Comparison of ENCODE assay signal across 1 cellular context in genomic region chr16:49350265-49351103, GRCh38.
TF ChIP-seq lines count a peak whose summit lies in the region.

No MANE protein-coding gene starts in this region.

TF ChIP-seq in HepG2, 621 proteins besides CTCF, POLR2A, EP300 and RAD21 (continued from another document):
- TF ChIP-seq RERE (CRISPR knock-in tag; IDR thresholded peaks at IDR 0.05; ENCODE audit: low read depth): no peak
- no peak for TF ChIP-seq ZNF770 (CRISPR knock-in tag; IDR thresholded peaks at IDR 0.05)
- TF ChIP-seq MEF2D (CRISPR knock-in tag; IDR thresholded peaks at IDR 0.05): no peak
- no peak for TF ChIP-seq KLF13 (CRISPR knock-in tag; IDR thresholded peaks at IDR 0.05)
- no peak for TF ChIP-seq TRAFD1 (CRISPR knock-in tag; IDR thresholded peaks at IDR 0.05; ENCODE audit: borderline replicate concordance)
- TF ChIP-seq NFE2L2 (IDR thresholded peaks at IDR 0.05; ENCODE audit: low read length): no peak
- TF ChIP-seq RXRA (CRISPR knock-in tag; IDR thresholded peaks at IDR 0.05): 0 out of 2 replicates have a peak, but pooled peaks have one; percentile 15
- TF ChIP-seq, protein P1, sequence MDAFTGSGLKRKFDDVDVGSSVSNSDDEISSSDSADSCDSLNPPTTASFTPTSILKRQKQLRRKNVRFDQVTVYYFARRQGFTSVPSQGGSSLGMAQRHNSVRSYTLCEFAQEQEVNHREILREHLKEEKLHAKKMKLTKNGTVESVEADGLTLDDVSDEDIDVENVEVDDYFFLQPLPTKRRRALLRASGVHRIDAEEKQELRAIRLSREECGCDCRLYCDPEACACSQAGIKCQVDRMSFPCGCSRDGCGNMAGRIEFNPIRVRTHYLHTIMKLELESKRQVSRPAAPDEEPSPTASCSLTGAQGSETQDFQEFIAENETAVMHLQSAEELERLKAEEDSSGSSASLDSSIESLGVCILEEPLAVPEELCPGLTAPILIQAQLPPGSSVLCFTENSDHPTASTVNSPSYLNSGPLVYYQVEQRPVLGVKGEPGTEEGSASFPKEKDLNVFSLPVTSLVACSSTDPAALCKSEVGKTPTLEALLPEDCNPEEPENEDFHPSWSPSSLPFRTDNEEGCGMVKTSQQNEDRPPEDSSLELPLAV (CRISPR knock-in tag; conservative IDR thresholded peaks at IDR 0.05; ENCODE audit: low read depth): no peak
- peak; percentile 70 for TF ChIP-seq SMC3 (IDR thresholded peaks at IDR 0.05; ENCODE audit: low read length)
- no peak for TF ChIP-seq ATF7-NPFF (CRISPR knock-in tag; IDR thresholded peaks at IDR 0.05; ENCODE audit: low read depth)
- peak; percentile 10; the same call in 1 of the 2 replicates for TF ChIP-seq FOSL2 (CRISPR knock-in tag; IDR thresholded peaks at IDR 0.05)
- peak; percentile 62; the same call in 1 of the 2 replicates for TF ChIP-seq KDM2A (CRISPR knock-in tag; IDR thresholded peaks at IDR 0.05; ENCODE audit: borderline replicate concordance, low read depth)
- TF ChIP-seq MED8 (CRISPR knock-in tag; IDR thresholded peaks at IDR 0.05; ENCODE audit: insufficient replicate concordance): no peak
- TF ChIP-seq RFX1 (IDR thresholded peaks at IDR 0.05): no peak
- no peak for TF ChIP-seq ZBED4 (CRISPR knock-in tag; IDR thresholded peaks at IDR 0.05; ENCODE audit: borderline replicate concordance)
- TF ChIP-seq TGIF2 (CRISPR knock-in tag; IDR thresholded peaks at IDR 0.05): 0 out of 2 replicates have a peak, but pooled peaks have one; percentile 33
- no peak for TF ChIP-seq ZBTB1 (CRISPR knock-in tag; IDR thresholded peaks at IDR 0.05; ENCODE audit: borderline replicate concordance)
- TF ChIP-seq ZNF263 (CRISPR knock-in tag; IDR thresholded peaks at IDR 0.05): peak; percentile 100
- TF ChIP-seq NR2F2 (IDR thresholded peaks at IDR 0.05; ENCODE audit: borderline replicate concordance, low read depth): no peak
- 0 out of 2 replicates have a peak, but pooled peaks have one; percentile 56 for TF ChIP-seq SMAD1 (CRISPR knock-in tag; IDR thresholded peaks at IDR 0.05; ENCODE audit: borderline replicate concordance, low read depth)
- TF ChIP-seq HBP1 (CRISPR knock-in tag; IDR thresholded peaks at IDR 0.05; ENCODE audit: low read depth): 0 out of 2 replicates have a peak, but pooled peaks have one; percentile 43
- peak; percentile 78 for TF ChIP-seq ZNF282 (IDR thresholded peaks at IDR 0.05; ENCODE audit: partially characterized antibody)
- TF ChIP-seq, protein P2, sequence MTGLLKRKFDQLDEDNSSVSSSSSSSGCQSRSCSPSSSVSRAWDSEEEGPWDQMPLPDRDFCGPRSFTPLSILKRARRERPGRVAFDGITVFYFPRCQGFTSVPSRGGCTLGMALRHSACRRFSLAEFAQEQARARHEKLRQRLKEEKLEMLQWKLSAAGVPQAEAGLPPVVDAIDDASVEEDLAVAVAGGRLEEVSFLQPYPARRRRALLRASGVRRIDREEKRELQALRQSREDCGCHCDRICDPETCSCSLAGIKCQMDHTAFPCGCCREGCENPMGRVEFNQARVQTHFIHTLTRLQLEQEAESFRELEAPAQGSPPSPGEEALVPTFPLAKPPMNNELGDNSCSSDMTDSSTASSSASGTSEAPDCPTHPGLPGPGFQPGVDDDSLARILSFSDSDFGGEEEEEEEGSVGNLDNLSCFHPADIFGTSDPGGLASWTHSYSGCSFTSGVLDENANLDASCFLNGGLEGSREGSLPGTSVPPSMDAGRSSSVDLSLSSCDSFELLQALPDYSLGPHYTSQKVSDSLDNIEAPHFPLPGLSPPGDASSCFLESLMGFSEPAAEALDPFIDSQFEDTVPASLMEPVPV (CRISPR knock-in tag; IDR thresholded peaks at IDR 0.05): no peak
- TF ChIP-seq RNF2 (conservative IDR thresholded peaks at IDR 0.05; ENCODE audit: low read depth): no peak
- TF ChIP-seq SNAPC2 (CRISPR knock-in tag; IDR thresholded peaks at IDR 0.05): no peak
- peak; percentile 89 for TF ChIP-seq MNT (IDR thresholded peaks at IDR 0.05)
